17 cellular contexts compared by ENCODE assay signal in the genomic region with DNA sequence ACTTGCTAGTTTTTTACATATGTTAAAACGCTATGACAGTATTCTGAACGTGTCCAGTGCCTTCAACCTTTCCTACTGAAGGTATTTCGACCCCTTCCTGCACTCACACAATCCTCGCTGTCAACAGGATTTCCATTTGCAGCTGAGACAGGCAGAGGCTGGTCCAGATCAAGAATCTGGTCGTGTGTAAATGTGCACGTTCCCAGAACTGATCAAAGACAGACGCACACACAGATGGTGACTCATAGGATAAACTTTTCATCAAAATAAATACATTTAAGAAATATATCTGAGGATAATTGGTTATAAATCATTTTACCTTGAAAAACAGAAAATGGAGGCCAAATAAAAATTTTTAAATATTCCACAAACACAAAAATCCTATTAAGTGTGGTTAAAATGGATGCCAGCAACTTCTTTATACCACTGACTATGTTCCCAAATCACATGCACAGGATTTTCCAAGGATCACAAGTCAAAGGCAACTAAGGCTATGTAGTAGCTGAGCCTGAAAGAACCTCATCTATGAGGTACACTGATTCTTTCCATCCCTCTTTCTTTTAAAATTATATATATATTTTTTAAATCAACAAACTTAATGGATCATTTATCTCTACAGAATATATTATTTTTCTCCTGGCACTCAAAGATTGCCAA.
DNase-seq lines count a peak whose midpoint lies in the region; FAIRE-seq and TF ChIP-seq lines count a peak whose summit lies in the region.
"Had no signal": no experiment of that assay in that cellular context is flagged by ENCODE, and none has a peak within 500 bp of the region (broad histone marks: within the 10 kb centered on the region; RNA-seq: fewer than 3 reads in every experiment).

No MANE protein-coding gene starts in this region.

- intact Hi-C loops in left ventricle myocardium inferior (cut with micrococcal nuclease) (no loop called here), CD14-positive monocyte (cut with micrococcal nuclease) (no loop called here)

- H3K9me3 ChIP-seq in left ventricle myocardium inferior (replicated peaks): peaks cover 17% of the 10 kb centered on the region
- H3K9me3 ChIP-seq in stomach smooth muscle (ENCODE audit: control insufficient read depth in 2 of 2, low read length in 2 of 2): no peaks in the 10 kb centered on the region

- H3K36me3 ChIP-seq in bronchial epithelial cell (ENCODE audit: control insufficient read depth, insufficient read depth, low read length) (no peaks in the 10 kb centered on the region), left ventricle myocardium inferior (no peaks in the 10 kb centered on the region), stomach smooth muscle (ENCODE audit: control insufficient read depth in 2 of 2, insufficient read depth in 2 of 2, low read length in 2 of 2) (no peaks in the 10 kb centered on the region)

- no peak for FAIRE-seq in bronchial epithelial cell (lab: Jason Lieb, UNC)

- H3K9me3 Mint-ChIP-seq in endothelial cell (ENCODE audit: unreplicated experiment) (no peaks in the 10 kb centered on the region), CD14-positive monocyte (peaks cover 12 to 21% (median 17%) of the 10 kb centered on the region in 7 donors)
- H3K9me3 Mint-ChIP-seq: CD4-positive, alpha-beta T cell had no signal

- H3K4me3 ChIP-seq in bronchial epithelial cell (ENCODE audit: low read depth, low read length) (no peak overlapping the region), left ventricle myocardium inferior (no peak overlapping the region), stomach smooth muscle (ENCODE audit: low read length in 2 of 2) (peak overlapping the region in 1 of 2 donors; percentile 16)
- H3K4me3 ChIP-seq: mucosa of descending colon had no signal

- TF ChIP-seq CTCF in bronchial epithelial cell (IDR thresholded peaks at IDR 0.05; ENCODE audit: insufficient read depth, low read length, severe bottlenecking) (no peak), left ventricle myocardium inferior (IDR thresholded peaks at IDR 0.05; ENCODE audit: borderline replicate concordance) (no peak), endothelial cell (IDR thresholded peaks at IDR 0.05; ENCODE audit: unreplicated experiment) (no peak), CD14-positive monocyte (IDR thresholded peaks at IDR 0.05) (no peak)

- no peak overlapping the region for H3K4me3 Mint-ChIP-seq in endothelial cell (ENCODE audit: unreplicated experiment)
- no peak overlapping the region for H3K4me3 Mint-ChIP-seq in CD14-positive monocyte
- H3K4me3 Mint-ChIP-seq: activated T-cell treated with anti-CD3 and anti-CD28 coated beads, Interleukin-2, amount 50 U/mL, for 24 hours; CD4-positive, alpha-beta T cell; T-helper 1 cell treated with Interleukin-12 subunit alpha and Interleukin-12 subunit beta and Interleukin-4 antibody, amounts not matched to agents 30 μg/mL and 1 μg/mL, for 36 hours had no signal

- H3K27me3 ChIP-seq in bronchial epithelial cell (ENCODE audit: control insufficient read depth, insufficient read depth, low read length) (no peaks in the 10 kb centered on the region), left ventricle myocardium inferior (ENCODE audit: low read depth) (no peaks in the 10 kb centered on the region), stomach smooth muscle (ENCODE audit: control insufficient read depth in 1 of 2, insufficient read depth in 2 of 2, low read length in 2 of 2) (no peaks in the 10 kb centered on the region)

- H3K27ac ChIP-seq in left ventricle myocardium inferior (replicated peaks) (peak overlapping the region; percentile 73), stomach smooth muscle (ENCODE audit: low read length) (peak overlapping the region; percentile 4)
- H3K27ac ChIP-seq: parathyroid adenoma had no signal

- DNase-seq in HPDE6-E6E7 (ENCODE audit: extremely low spot score) (peak; percentile 5), bronchial epithelial cell (ENCODE audit: low read depth) (peak; percentile 49), left ventricle myocardium inferior (no peak), endothelial cell (ENCODE audit: low spot score) (no peak), CD14-positive monocyte (ENCODE audit: low spot score) (no peak)
- no peak for DNase-seq in activated CD4-positive, alpha-beta T cell treated with anti-CD3 and anti-CD28 coated beads, Interleukin-2, amount 50 U/mL, for 1 hour
- DNase-seq: activated CD4-positive, CD25-positive, alpha-beta regulatory T cell treated with anti-CD3 and anti-CD28 coated beads, Interleukin-2, amount 50 U/mL, for 72 hours; activated T-cell treated with anti-CD3 and anti-CD28 coated beads, Interleukin-2, amount 50 U/mL, for 24 hours; CD4-positive, alpha-beta T cell; DND-41; islet precursor cell; mucosa of descending colon; NCI-H187; NCI-H524 treated with DMSO at 0.1 percent for 48 hours had no signal

- H3K4me1 ChIP-seq in left ventricle myocardium inferior (peaks cover 25% of the 10 kb centered on the region), stomach smooth muscle (ENCODE audit: control insufficient read depth, insufficient read depth, low read length) (peaks cover 8% of the 10 kb centered on the region)
- H3K4me1 ChIP-seq: parathyroid adenoma had no signal

- peaks cover 2% of the 10 kb centered on the region for H3K27me3 Mint-ChIP-seq in endothelial cell (ENCODE audit: unreplicated experiment)
- peaks cover 0 to 1% (median 0%) of the 10 kb centered on the region in 3 donors for H3K27me3 Mint-ChIP-seq in CD14-positive monocyte (ENCODE audit: low read depth in 3 of 3)
- H3K27me3 Mint-ChIP-seq: activated T-cell treated with anti-CD3 and anti-CD28 coated beads, Interleukin-2, amount 50 U/mL, for 24 hours; CD4-positive, alpha-beta T cell had no signal

- H3K36me3 Mint-ChIP-seq in endothelial cell (ENCODE audit: low read depth, unreplicated experiment) (peaks cover 9% of the 10 kb centered on the region), CD14-positive monocyte (no peaks in the 10 kb centered on the region)

- H3K27ac Mint-ChIP-seq in endothelial cell (ENCODE audit: unreplicated experiment): no peak overlapping the region
- H3K27ac Mint-ChIP-seq in CD14-positive monocyte: no peak overlapping the region
- H3K27ac Mint-ChIP-seq: activated T-cell treated with anti-CD3 and anti-CD28 coated beads, Interleukin-2, amount 50 U/mL, for 24 hours; CD4-positive, alpha-beta T cell; T-helper 1 cell treated with Interleukin-12 subunit alpha and Interleukin-12 subunit beta and Interleukin-4 antibody, amounts not matched to agents 30 μg/mL and 1 μg/mL, for 36 hours had no signal

- H3K4me1 Mint-ChIP-seq in endothelial cell (ENCODE audit: unreplicated experiment) (no peaks in the 10 kb centered on the region), CD14-positive monocyte (no peaks in the 10 kb centered on the region)

- H3K9ac ChIP-seq in stomach smooth muscle (ENCODE audit: low read length in 2 of 2): peak overlapping the region in 1 of 2 donors; percentile 13
- H3K9ac ChIP-seq: parathyroid adenoma had no signal

Comparison
In these comparisons a context has a peak if more than half of its experiments do, and no peak if none do; other contexts are left out.
1. DNase-seq: peak in HPDE6-E6E7 (single experiment) and bronchial epithelial cell (single experiment); none in left ventricle myocardium inferior (single experiment), activated CD4-positive, alpha-beta T cell treated with anti-CD3 and anti-CD28 coated beads, Interleukin-2, amount 50 U/mL, for 1 hour (single experiment), endothelial cell (single experiment) and CD14-positive monocyte (single experiment).